In genomic region chr4:77586953-77587383, GRCh38 we compare ENCODE assay signal across 8 cellular contexts.
DNase-seq lines count a peak whose midpoint lies in the region; ATAC-seq and TF ChIP-seq lines count a peak whose summit lies in the region.

No MANE protein-coding gene starts in this region.

- peak; percentile 97 for ATAC-seq in GM21529 (IDR thresholded peaks at IDR 0.05; ENCODE audit: unreplicated experiment)

- peak overlapping the region; percentile 65 for H3K4me2 ChIP-seq in MM.1S (ENCODE audit: low read depth, low read length)

- H3K27me3 ChIP-seq in MM.1S (replicated peaks; ENCODE audit: insufficient read depth, low read length) = no peaks in the 10 kb centered on the region

- no peak overlapping the region for H3K9ac ChIP-seq in MM.1S (ENCODE audit: low read length)

- H3K4me3 ChIP-seq in MM.1S (ENCODE audit: low read length) = peak overlapping the region; percentile 20; the same call in 1 of the 2 replicates

- no peaks in the 10 kb centered on the region for H4K20me1 ChIP-seq in MM.1S (ENCODE audit: insufficient read depth, low read length)

- TF ChIP-seq CTCF in GM10266 (IDR thresholded peaks at IDR 0.05; ENCODE audit: control insufficient read depth, insufficient read depth, low read depth, missing control alignments) (no peak), MM.1S (IDR thresholded peaks at IDR 0.05; ENCODE audit: low read length) (no peak)

- no peaks in the 10 kb centered on the region for H3K79me2 ChIP-seq in MM.1S (ENCODE audit: low read length)

- no peaks in the 10 kb centered on the region for H3K9me2 ChIP-seq in MM.1S (replicated peaks; ENCODE audit: insufficient read depth, low read length)

- DNase-seq in GM10266 (ENCODE audit: extremely low spot score) (peak; percentile 64), MM.1S (peak; percentile 87), T-helper 9 cell (no peak), AG08396 (ENCODE audit: low spot score) (no peak), NCI-H2196 (lab: John Stamatoyannopoulos, UW; ENCODE audit: unreplicated experiment) (no peak)
- DNase-seq in activated gamma-delta T cell treated with anti-CD3 and anti-CD28 coated beads, Interleukin-2, amount 50 U/mL, for 16 hours (ENCODE audit: low read depth) = peak; percentile 44
- peak; percentile 19 to 37 for DNase-seq in stimulated activated CD4-positive, alpha-beta T cell treated with anti-CD3 and anti-CD28 coated beads, Interleukin-4, amount 100 ng/mL, for 4 hours

- H3F3A ChIP-seq in MM.1S (ENCODE audit: insufficient read depth, low read length) = peaks cover 21% of the 10 kb centered on the region

- no peaks in the 10 kb centered on the region for H3K9me3 ChIP-seq in MM.1S (replicated peaks; ENCODE audit: insufficient read depth, low read length)

- H3K27ac ChIP-seq in MM.1S (ENCODE audit: low read length) = peak overlapping the region; percentile 45

- H2AFZ ChIP-seq in MM.1S (ENCODE audit: low read length) = peak overlapping the region; percentile 16; the same call in 1 of the 2 replicates

- H3K36me3 ChIP-seq in MM.1S (replicated peaks; ENCODE audit: insufficient read depth, low read length) = no peaks in the 10 kb centered on the region

- peaks cover 43% of the 10 kb centered on the region for H3K4me1 ChIP-seq in MM.1S (ENCODE audit: low read length)

Comparison
In these comparisons a context has a peak if more than half of its experiments do, and no peak if none do; other contexts are left out.
1. DNase-seq: peak in GM10266 (single experiment), MM.1S (single experiment), activated gamma-delta T cell treated with anti-CD3 and anti-CD28 coated beads, Interleukin-2, amount 50 U/mL, for 16 hours (single experiment) and stimulated activated CD4-positive, alpha-beta T cell treated with anti-CD3 and anti-CD28 coated beads, Interleukin-4, amount 100 ng/mL, for 4 hours (2 of 2); none in T-helper 9 cell (single experiment), AG08396 (single experiment) and NCI-H2196 (single experiment).